In genomic region chr22:17359501-17359900, GRCh38 we compare ENCODE assay signal across 1 cellular context.
TF ChIP-seq lines count a peak whose summit lies in the region.

No MANE protein-coding gene starts in this region.

TF ChIP-seq in K562, 482 proteins besides CTCF, POLR2A, EP300 and RAD21 (continued from another document and continues in another):
- TF ChIP-seq FOXP4 (CRISPR knock-in tag; IDR thresholded peaks at IDR 0.05; ENCODE audit: borderline replicate concordance) (no peak), TEAD4 (IDR thresholded peaks at IDR 0.05; ENCODE audit: low read length) (peak; percentile 70), TEAD4 (CRISPR knock-in tag; IDR thresholded peaks at IDR 0.05; ENCODE audit: borderline replicate concordance) (no peak), BDP1 (IDR thresholded peaks at IDR 0.05; ENCODE audit: insufficient read depth, insufficient read length) (no peak), LEF1 (IDR thresholded peaks at IDR 0.05) (peak; percentile 44; the same call in 1 of the 2 replicates), CHAMP1 (IDR thresholded peaks at IDR 0.05) (no peak), ZNF431 (CRISPR knock-in tag; IDR thresholded peaks at IDR 0.05) (no peak), FOSL1 (tag; conservative IDR thresholded peaks at IDR 0.05) (peak; percentile 88), CREM (IDR thresholded peaks at IDR 0.05; ENCODE audit: low read depth) (no peak), HINFP (tag; conservative IDR thresholded peaks at IDR 0.05; ENCODE audit: low read depth) (no peak), MCM2 (IDR thresholded peaks at IDR 0.05; ENCODE audit: low read depth) (no peak), RBBP5 (IDR thresholded peaks at IDR 0.05; ENCODE audit: borderline replicate concordance, insufficient read depth, low read length, poor library complexity, severe bottlenecking) (no peak), ZNF740 (CRISPR knock-in tag; IDR thresholded peaks at IDR 0.05) (no peak), ZNF740 (tag; IDR thresholded peaks at IDR 0.05) (no peak), TFAP4 (CRISPR knock-in tag; IDR thresholded peaks at IDR 0.05; ENCODE audit: borderline replicate concordance) (peak; percentile 48; the same call in 1 of the 2 replicates), BRD4 (IDR thresholded peaks at IDR 0.05) (no peak), ZNF12 (CRISPR knock-in tag; IDR thresholded peaks at IDR 0.05) (no peak), ZNF695 (CRISPR knock-in tag; IDR thresholded peaks at IDR 0.05) (no peak), FOXA3 (CRISPR knock-in tag; conservative IDR thresholded peaks at IDR 0.05 in 1 of 2, IDR thresholded peaks at IDR 0.05 in 1 of 2) (no peak), CBFA2T3 (IDR thresholded peaks at IDR 0.05) (peak; percentile 82), GATA2 (CRISPR knock-in tag; IDR thresholded peaks at IDR 0.05) (peak; percentile 56), ARID1B (IDR thresholded peaks at IDR 0.05) (peak; percentile 94), ZNF699 (CRISPR knock-in tag; IDR thresholded peaks at IDR 0.05; ENCODE audit: insufficient replicate concordance) (no peak), NFYB (IDR thresholded peaks at IDR 0.05; ENCODE audit: extremely low read depth, insufficient read length) (no peak), ATF1 (CRISPR knock-in tag; IDR thresholded peaks at IDR 0.05) (no peak), ATF1 (tag; IDR thresholded peaks at IDR 0.05) (0 out of 2 replicates have a peak, but pooled peaks have one; percentile 46), ZNF282 (CRISPR knock-in tag; IDR thresholded peaks at IDR 0.05) (no peak), ZNF780A (CRISPR knock-in tag; IDR thresholded peaks at IDR 0.05) (no peak), ARNT (IDR thresholded peaks at IDR 0.05) (no peak), DMBX1 (CRISPR knock-in tag; IDR thresholded peaks at IDR 0.05; ENCODE audit: borderline replicate concordance) (no peak), SREBF2 (CRISPR knock-in tag; IDR thresholded peaks at IDR 0.05) (no peak), ZBED1 (IDR thresholded peaks at IDR 0.05) (no peak), ZMIZ1 (IDR thresholded peaks at IDR 0.05; ENCODE audit: low read depth in 2 of 2, low read length in 2 of 2) (peak in 1 of 2 experiments; percentile 69; a peak in 2 of 4 replicates), EWSR1 (IDR thresholded peaks at IDR 0.05; ENCODE audit: borderline replicate concordance, low read depth, partially characterized antibody) (no peak), SMAD2 (IDR thresholded peaks at IDR 0.05; ENCODE audit: low read depth, low read length) (no peak), BRD9 (IDR thresholded peaks at IDR 0.05; ENCODE audit: low read depth, partially characterized antibody) (no peak), ELK3 (CRISPR knock-in tag; IDR thresholded peaks at IDR 0.05) (no peak), ZNF274 (IDR thresholded peaks at IDR 0.05; ENCODE audit: borderline replicate concordance, low read depth, low read length) (no peak), OTX1 (CRISPR knock-in tag; IDR thresholded peaks at IDR 0.05) (no peak), U2AF2 (optimal IDR thresholded peaks at IDR 0.05; ENCODE audit: low read depth, low read length) (no peak), RFX5 (IDR thresholded peaks at IDR 0.05; ENCODE audit: low read depth, low read length) (no peak), ZNF384 (IDR thresholded peaks at IDR 0.05; ENCODE audit: low read depth, low read length) (peak; percentile 77), NELFE (IDR thresholded peaks at IDR 0.05; ENCODE audit: insufficient read depth, insufficient read length) (no peak), ZC3H4 (CRISPR knock-in tag; IDR thresholded peaks at IDR 0.05; ENCODE audit: borderline replicate concordance) (no peak), ZNF224 (CRISPR knock-in tag; IDR thresholded peaks at IDR 0.05) (no peak), JUNB (CRISPR knock-in tag; conservative IDR thresholded peaks at IDR 0.05) (no peak), ETS2 (tag; IDR thresholded peaks at IDR 0.05; ENCODE audit: borderline replicate concordance, poor library complexity, severe bottlenecking) (no peak), SMAD3 (CRISPR knock-in tag; conservative IDR thresholded peaks at IDR 0.05) (no peak), ZNF232 (CRISPR knock-in tag; IDR thresholded peaks at IDR 0.05) (no peak), CBX3 (IDR thresholded peaks at IDR 0.05; ENCODE audit: borderline replicate concordance in 1 of 2, low read length in 2 of 2) (no peak), ZNF146 (CRISPR knock-in tag; IDR thresholded peaks at IDR 0.05; ENCODE audit: unreplicated experiment) (no peak), ZNF277 (CRISPR knock-in tag; IDR thresholded peaks at IDR 0.05; ENCODE audit: borderline replicate concordance) (no peak), MBD1 (CRISPR knock-in tag; IDR thresholded peaks at IDR 0.05) (no peak), KAT7 (CRISPR knock-in tag; IDR thresholded peaks at IDR 0.05; ENCODE audit: borderline replicate concordance) (no peak), BCOR (IDR thresholded peaks at IDR 0.05) (no peak), GTF2E2 (tag; IDR thresholded peaks at IDR 0.05) (no peak), KLF6 (CRISPR knock-in tag; IDR thresholded peaks at IDR 0.05; ENCODE audit: borderline replicate concordance) (no peak), MEIS2 (IDR thresholded peaks at IDR 0.05; ENCODE audit: partially characterized antibody) (peak; percentile 97)
